Comparison of ENCODE assay signal across 8 cellular contexts in genomic region chr9:108535526-108535925, GRCh38.
DNase-seq lines count a peak whose midpoint lies in the region; TF ChIP-seq lines count a peak whose summit lies in the region.

No MANE protein-coding gene starts in this region.

- DNase-seq in DMS53 (lab: John Stamatoyannopoulos, UW), result peak; percentile 28
- no peak for DNase-seq in DMS53 treated with DMSO at 0.1 percent for 48 hours (lab: John Stamatoyannopoulos, UW; ENCODE audit: unreplicated experiment)
- DNase-seq in HuH-7.5 (ENCODE audit: low spot score), result peak; percentile 27
- peak; percentile 2 for DNase-seq in cerebellar cortex (ENCODE audit: low spot score)
- no peak for DNase-seq in retinal pigment epithelial cell (ENCODE audit: low read depth)
- no peak for DNase-seq in GM03348 (ENCODE audit: low spot score)
- DNase-seq in AG08395 (ENCODE audit: low spot score), result no peak
- no peak for DNase-seq in amniotic stem cell (lab: John Stamatoyannopoulos, UW)

- H3K4me3 ChIP-seq in retinal pigment epithelial cell (ENCODE audit: low read length), result no peak overlapping the region

- TF ChIP-seq CTCF in retinal pigment epithelial cell (conservative IDR thresholded peaks at IDR 0.05; ENCODE audit: low read depth, low read length), result peak; percentile 52

Comparison
In these comparisons a context has a peak if more than half of its experiments do, and no peak if none do; other contexts are left out.
1. DNase-seq: peak in DMS53 (single experiment), HuH-7.5 (single experiment) and cerebellar cortex (single experiment); none in DMS53 treated with DMSO at 0.1 percent for 48 hours (single experiment), retinal pigment epithelial cell (single experiment), GM03348 (single experiment), AG08395 (single experiment) and amniotic stem cell (single experiment).